ENCODE assay signal across 9 cellular contexts in the genomic region with DNA sequence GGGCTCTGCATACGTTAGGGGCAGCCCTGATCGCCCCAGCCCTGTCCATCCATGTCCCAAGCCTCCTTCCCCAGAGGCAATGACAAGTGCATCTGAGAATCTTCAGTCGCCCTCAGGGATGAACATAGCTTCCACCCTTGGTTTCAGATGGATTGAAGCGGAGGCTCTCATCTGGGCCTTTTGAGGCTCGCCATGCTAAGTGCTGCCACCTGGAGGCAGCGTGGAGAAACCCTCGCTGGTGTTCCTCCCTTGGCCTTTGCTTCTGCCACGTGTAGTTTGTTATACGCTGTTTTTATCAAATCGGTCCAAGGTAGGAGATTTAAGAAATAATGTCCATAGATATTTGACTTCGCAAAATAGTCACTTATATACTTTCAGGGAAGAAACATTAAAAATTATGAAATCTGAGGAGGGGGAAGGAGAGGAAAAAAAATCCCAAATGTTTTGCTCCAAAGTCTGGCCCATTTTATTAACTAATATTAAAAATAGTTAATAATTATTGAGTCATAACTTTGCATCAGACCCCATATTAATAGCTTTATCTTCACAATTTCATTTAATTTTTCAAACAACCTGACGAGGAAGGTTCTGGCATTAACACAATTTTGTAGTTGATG. TPM values are rescaled to one million over a fixed set of nuclear protein-coding genes. Genes with fewer than 3 reads are reported as not detected.
DNase-seq lines count a peak whose midpoint lies in the region; ATAC-seq and TF ChIP-seq lines count a peak whose summit lies in the region.
"Had no signal": no experiment of that assay in that cellular context is flagged by ENCODE, and none has a peak within 500 bp of the region (broad histone marks: within the 10 kb centered on the region; RNA-seq: fewer than 3 reads in every experiment).

No MANE protein-coding gene starts in this region.

- CTCF ChIA-PET in activated CD4-positive, alpha-beta T cell treated with anti-CD3 and anti-CD28 coated beads, Interleukin-2, amount 10 ng/mL, durations not matched to agents 7 days and 5 days (lab: Charles Lee): interaction anchor here (0.6 to 1.4 kb wide), 10 partner anchors 12 to 1105 kb away, joined by 3 to 4 read pairs (median 3); no protein-coding TSS in a partner anchor

- H3K36me3 Mint-ChIP-seq in activated CD4-positive, alpha-beta T cell treated with anti-CD3 and anti-CD28 coated beads, Interleukin-2, amount 10 ng/mL, durations not matched to agents 7 days and 5 days (ENCODE audit: low read depth): no peaks in the 10 kb centered on the region
- H3K36me3 Mint-ChIP-seq in memory B cell: no peaks in the 10 kb centered on the region
- H3K36me3 Mint-ChIP-seq: IgD-negative memory B cell had no signal

- peak; percentile 87 for ATAC-seq in GM18517 (IDR thresholded peaks at IDR 0.05; ENCODE audit: unreplicated experiment)
- ATAC-seq in HG03045 (IDR thresholded peaks at IDR 0.05; ENCODE audit: unreplicated experiment): peak; percentile 77
- ATAC-seq in memory B cell (ENCODE audit: low read depth): peak; percentile 78

- H3K27me3 Mint-ChIP-seq in activated CD4-positive, alpha-beta T cell treated with anti-CD3 and anti-CD28 coated beads, Interleukin-2, amount 10 ng/mL, durations not matched to agents 7 days and 5 days: no peaks in the 10 kb centered on the region
- peaks cover 4% of the 10 kb centered on the region for H3K27me3 Mint-ChIP-seq in memory B cell
- H3K27me3 Mint-ChIP-seq: IgD-negative memory B cell had no signal

- H3K27ac Mint-ChIP-seq in activated CD4-positive, alpha-beta T cell treated with anti-CD3 and anti-CD28 coated beads, Interleukin-2, amount 10 ng/mL, durations not matched to agents 7 days and 5 days: no peak overlapping the region
- no peak overlapping the region for H3K27ac Mint-ChIP-seq in memory B cell
- H3K27ac Mint-ChIP-seq: IgD-negative memory B cell had no signal

- peak; percentile 96 for TF ChIP-seq CTCF in AG10803 (conservative IDR thresholded peaks at IDR 0.05; ENCODE audit: low read length)

- POLR2A ChIA-PET in activated CD4-positive, alpha-beta T cell treated with anti-CD3 and anti-CD28 coated beads, Interleukin-2, amount 10 ng/mL, durations not matched to agents 7 days and 5 days (lab: Charles Lee): no interaction called here

- peak; percentile 69 for DNase-seq in AG10803 (ENCODE audit: low read depth)
- peak; percentile 73 for DNase-seq in NCI-H460 (ENCODE audit: extremely low read depth, low read depth)
- DNase-seq in activated CD4-positive, alpha-beta T cell treated with anti-CD3 and anti-CD28 coated beads, Interleukin-2, amount 10 ng/mL, durations not matched to agents 7 days and 5 days: peak; percentile 65
- DNase-seq in dermis blood vessel endothelial cell: peak; percentile 83
- DNase-seq in memory B cell (ENCODE audit: low spot score in 2 of 2): peak; percentile 38 to 52
- peak; percentile 5 to 17 for DNase-seq in stimulated activated CD8-positive, alpha-beta memory T cell treated with anti-CD3 and anti-CD28 coated beads, Interleukin-4, amount 100 ng/mL, for 1 hour (ENCODE audit: low read depth in 2 of 2, low spot score in 1 of 2)

- H3K9me3 Mint-ChIP-seq in activated CD4-positive, alpha-beta T cell treated with anti-CD3 and anti-CD28 coated beads, Interleukin-2, amount 10 ng/mL, durations not matched to agents 7 days and 5 days: no peaks in the 10 kb centered on the region
- H3K9me3 Mint-ChIP-seq in memory B cell: no peaks in the 10 kb centered on the region
- H3K9me3 Mint-ChIP-seq: IgD-negative memory B cell had no signal

- no peak overlapping the region for H3K4me3 ChIP-seq in AG10803 (ENCODE audit: low read length)

- no peaks in the 10 kb centered on the region for H3K4me1 Mint-ChIP-seq in activated CD4-positive, alpha-beta T cell treated with anti-CD3 and anti-CD28 coated beads, Interleukin-2, amount 10 ng/mL, durations not matched to agents 7 days and 5 days
- H3K4me1 Mint-ChIP-seq in memory B cell: peaks cover 2% of the 10 kb centered on the region
- H3K4me1 Mint-ChIP-seq: IgD-negative memory B cell had no signal

- H3K4me3 Mint-ChIP-seq in activated CD4-positive, alpha-beta T cell treated with anti-CD3 and anti-CD28 coated beads, Interleukin-2, amount 10 ng/mL, durations not matched to agents 7 days and 5 days: no peak overlapping the region
- no peak overlapping the region for H3K4me3 Mint-ChIP-seq in memory B cell
- H3K4me3 Mint-ChIP-seq: IgD-negative memory B cell had no signal

RNA-seq across cellular contexts. Expression of a gene that starts 28.8 kb away (rescaled TPM):
- total RNA-seq in NCI-H460 (2014; rRNA removed; shearing (Covaris generic)): not detected in 2 replicates
- polyA plus RNA-seq in NCI-H460 (2014; cell fraction: nucleus; rRNA removed): not detected in 2 replicates
- not detected for total RNA-seq in activated CD4-positive, alpha-beta T cell treated with anti-CD3 and anti-CD28 coated beads, Interleukin-2, amount 10 ng/mL, durations not matched to agents 7 days and 5 days
- not detected in 2 replicates for total RNA-seq in dermis blood vessel endothelial cell
- polyA plus RNA-seq: IgD-negative memory B cell had no signal

RNA-seq across cellular contexts. Expression of a gene that starts 54.2 kb away (rescaled TPM):
- 332 and 348 TPM in 2 replicates for total RNA-seq in NCI-H460 (2014; rRNA removed; shearing (Covaris generic))
- 466 and 467 TPM in 2 replicates for polyA plus RNA-seq in NCI-H460 (2014; cell fraction: nucleus; rRNA removed)
- total RNA-seq in activated CD4-positive, alpha-beta T cell treated with anti-CD3 and anti-CD28 coated beads, Interleukin-2, amount 10 ng/mL, durations not matched to agents 7 days and 5 days: 100 to 1,000 TPM; 152 to 158 TPM
- total RNA-seq in dermis blood vessel endothelial cell: 223 and 259 TPM in 2 replicates

RNA-seq across cellular contexts. Expression of a gene that starts 59.6 kb away (rescaled TPM):
- total RNA-seq in NCI-H460 (2014; rRNA removed; shearing (Covaris generic)): not detected in 2 replicates
- not detected in 2 replicates for polyA plus RNA-seq in NCI-H460 (2014; cell fraction: nucleus; rRNA removed)
- not detected for total RNA-seq in activated CD4-positive, alpha-beta T cell treated with anti-CD3 and anti-CD28 coated beads, Interleukin-2, amount 10 ng/mL, durations not matched to agents 7 days and 5 days
- 0.09 and 0.17 TPM in 2 replicates for total RNA-seq in dermis blood vessel endothelial cell
- polyA plus RNA-seq: IgD-negative memory B cell had no signal

Comparison
In these comparisons a context has a peak if more than half of its experiments do, and no peak if none do; other contexts are left out.
1. DNase-seq: peak in every context shown above with its lines; median percentile 83 in dermis blood vessel endothelial cell; 73 in NCI-H460; 69 in AG10803; 65 in activated CD4-positive, alpha-beta T cell treated with anti-CD3 and anti-CD28 coated beads, Interleukin-2, amount 10 ng/mL, durations not matched to agents 7 days and 5 days; 45 in memory B cell; 11 in stimulated activated CD8-positive, alpha-beta memory T cell treated with anti-CD3 and anti-CD28 coated beads, Interleukin-4, amount 100 ng/mL, for 1 hour.